Comparison of ENCODE assay signal across 9 cellular contexts in genomic region chr16:56938664-56939513, GRCh38. TPM values are rescaled to one million over a fixed set of nuclear protein-coding genes. Genes with fewer than 3 reads are reported as not detected.
DNase-seq lines count a peak whose midpoint lies in the region; ATAC-seq and TF ChIP-seq lines count a peak whose summit lies in the region.
"Had no signal": no experiment of that assay in that cellular context is flagged by ENCODE, and none has a peak within 500 bp of the region (broad histone marks: within the 10 kb centered on the region; RNA-seq: fewer than 3 reads in every experiment).

No MANE protein-coding gene starts in this region.

- peaks cover 43 to 100% (median 94%) of the 10 kb centered on the region in 10 experiments for H3K4me1 ChIP-seq in BLaER1 treated with 17β-estradiol and CSF1 and Interleukin-3, amounts not matched to agents 10 nM and 100 nM
- H3K4me1 ChIP-seq in lower lobe of right lung, result peaks cover 73% of the 10 kb centered on the region

- no peaks in the 10 kb centered on the region for H3K27me3 ChIP-seq in BLaER1 treated with 17β-estradiol and CSF1 and Interleukin-3, amounts not matched to agents 10 nM and 100 nM
- H3K27me3 ChIP-seq in lower lobe of right lung (ENCODE audit: low read depth), result no peaks in the 10 kb centered on the region
- H3K27me3 ChIP-seq: esophagus muscularis mucosa had no signal

- H4K20me1 ChIP-seq in BLaER1 treated with 17β-estradiol and CSF1 and Interleukin-3, amounts not matched to agents 10 nM and 100 nM, result peaks cover 69 to 100% (median 100%) of the 10 kb centered on the region in 11 experiments

- no peak overlapping the region for H3K4me3 ChIP-seq in BLaER1 treated with 17β-estradiol and CSF1 and Interleukin-3, amounts not matched to agents 10 nM and 100 nM
- peak overlapping the region; percentile 9 for H3K4me3 ChIP-seq in lower lobe of right lung
- H3K4me3 ChIP-seq: esophagus muscularis mucosa had no signal

- peak overlapping the region in 2 of 11 experiments; percentile 17 to 28; a peak in 2 of 22 replicates for H3K27ac ChIP-seq in BLaER1 treated with 17β-estradiol and CSF1 and Interleukin-3, amounts not matched to agents 10 nM and 100 nM
- H3K27ac ChIP-seq in lower lobe of right lung, result no peak overlapping the region
- H3K27ac ChIP-seq: esophagus muscularis mucosa had no signal

- TF ChIP-seq POLR2A in GM18951 (IDR thresholded peaks at IDR 0.05; ENCODE audit: extremely low read depth, insufficient read depth, insufficient read length), result peak; percentile 3

- ATAC-seq in lower lobe of right lung (peak; percentile 41 to 50), GM18517 (IDR thresholded peaks at IDR 0.05; ENCODE audit: unreplicated experiment) (no peak)

- POLR2A ChIA-PET in HEK293T (lab: Yijun Ruan, JAX), result no interaction called here

- no peak for TF ChIP-seq CTCF in lower lobe of right lung (IDR thresholded peaks at IDR 0.05)

- peak; percentile 48 to 65 for DNase-seq in activated CD4-positive, alpha-beta T cell treated with anti-CD3 and anti-CD28 coated beads, Interleukin-2, amount 50 U/mL, for 48 hours
- DNase-seq in lower lobe of right lung (no peak), EL (no peak), HEK293T (ENCODE audit: extremely low spot score) (no peak), iPS-NIHi7 (ENCODE audit: extremely low spot score) (no peak)

- CTCF ChIA-PET in HEK293T (lab: Yijun Ruan, JAX), result no interaction called here

- H3K9me3 ChIP-seq in BLaER1 treated with 17β-estradiol and CSF1 and Interleukin-3, amounts not matched to agents 10 nM and 100 nM (replicated peaks in 1 of 11), result no peaks in the 10 kb centered on the region
- H3K9me3 ChIP-seq in lower lobe of right lung, result no peaks in the 10 kb centered on the region
- H3K9me3 ChIP-seq: esophagus muscularis mucosa had no signal

- intact Hi-C loops in lower lobe of right lung (cut with DNase I), result no loop called here

- in situ Hi-C loops in GM18951 (cut with MboI; ENCODE audit: low sequenced_read_pairs, unreplicated experiment), result no loop called here

- H3K36me3 ChIP-seq in BLaER1 treated with 17β-estradiol and CSF1 and Interleukin-3, amounts not matched to agents 10 nM and 100 nM, result peaks cover 96 to 100% (median 100%) of the 10 kb centered on the region in 11 experiments
- H3K36me3 ChIP-seq in lower lobe of right lung, result peaks cover 98% of the 10 kb centered on the region

- H3K4me2 ChIP-seq in BLaER1 treated with 17β-estradiol and CSF1 and Interleukin-3, amounts not matched to agents 10 nM and 100 nM, result peak overlapping the region in 9 of 11 experiments; percentile 11 to 82 (median 74); a peak in 14 of 22 replicates

- peak overlapping the region in 5 of 11 experiments; percentile 7 to 30 (median 19); a peak in 2 of 22 replicates for H3K9ac ChIP-seq in BLaER1 treated with 17β-estradiol and CSF1 and Interleukin-3, amounts not matched to agents 10 nM and 100 nM

TF ChIP-seq in HEK293T, 16 proteins besides CTCF, POLR2A, EP300 and RAD21:
- TF ChIP-seq HDGF (IDR thresholded peaks at IDR 0.05; ENCODE audit: borderline replicate concordance) (no peak), BHLHE40 (IDR thresholded peaks at IDR 0.05; ENCODE audit: borderline replicate concordance) (no peak), SP1 (IDR thresholded peaks at IDR 0.05) (no peak), FOXM1 (IDR thresholded peaks at IDR 0.05; ENCODE audit: borderline replicate concordance) (no peak), FOXK2 (IDR thresholded peaks at IDR 0.05) (no peak), PKNOX1 (IDR thresholded peaks at IDR 0.05) (no peak), ZNF384 (IDR thresholded peaks at IDR 0.05) (no peak), ARNT (IDR thresholded peaks at IDR 0.05) (no peak), L3MBTL2 (conservative IDR thresholded peaks at IDR 0.05) (no peak), ELF4 (IDR thresholded peaks at IDR 0.05) (no peak), CTBP1 (IDR thresholded peaks at IDR 0.05; ENCODE audit: borderline replicate concordance) (no peak), FOXA1 (IDR thresholded peaks at IDR 0.05) (no peak), SUZ12 (IDR thresholded peaks at IDR 0.05) (no peak), TARDBP (IDR thresholded peaks at IDR 0.05) (no peak), NFRKB (IDR thresholded peaks at IDR 0.05) (no peak), LEF1 (IDR thresholded peaks at IDR 0.05; ENCODE audit: borderline replicate concordance) (no peak)

RNA-seq across cellular contexts. Expression of gene HERPUD1, which starts 6.9 kb away (rescaled TPM):
- total RNA-seq in lower lobe of right lung, result 174 TPM

RNA-seq across cellular contexts. Expression of gene CETP, which starts 22.9 kb away (rescaled TPM):
- total RNA-seq in lower lobe of right lung, result 1.1 TPM

RNA-seq across cellular contexts. Expression of gene NLRC5, which starts 50.5 kb away (rescaled TPM):
- 47.5 TPM for total RNA-seq in lower lobe of right lung

Comparison
In these comparisons a context has a peak if more than half of its experiments do, and no peak if none do; other contexts are left out.
1. DNase-seq: peak in activated CD4-positive, alpha-beta T cell treated with anti-CD3 and anti-CD28 coated beads, Interleukin-2, amount 50 U/mL, for 48 hours (2 of 2); none in lower lobe of right lung (single experiment), EL (single experiment), HEK293T (single experiment) and iPS-NIHi7 (single experiment).